16 cellular contexts compared by ENCODE assay signal in the genomic region with DNA sequence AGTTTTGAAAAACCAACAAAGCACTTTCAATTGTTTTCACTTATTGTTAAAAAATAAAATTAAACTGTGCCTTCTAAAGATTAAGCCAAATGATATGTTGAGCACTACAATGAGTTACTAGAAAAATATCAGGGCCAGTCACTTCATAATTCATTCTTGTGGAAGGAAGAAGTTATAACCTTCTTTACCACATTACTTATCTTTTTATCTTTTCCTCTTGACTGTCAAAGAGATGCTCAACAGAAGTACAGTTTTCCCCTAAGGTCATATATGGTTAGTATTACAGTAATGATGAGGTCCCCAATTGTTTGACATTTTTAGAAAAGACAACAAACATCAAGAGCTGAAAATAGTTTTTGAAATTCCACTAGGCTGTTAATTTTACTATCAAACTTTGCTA. TPM values are rescaled to one million over a fixed set of nuclear protein-coding genes. Genes with fewer than 3 reads are reported as not detected.
DNase-seq lines count a peak whose midpoint lies in the region; ATAC-seq and TF ChIP-seq lines count a peak whose summit lies in the region.
"Had no signal": no experiment of that assay in that cellular context is flagged by ENCODE, and none has a peak within 500 bp of the region (broad histone marks: within the 10 kb centered on the region; RNA-seq: fewer than 3 reads in every experiment).

No MANE protein-coding gene starts in this region.

- DNase-seq in CD4-positive, CD25-positive, alpha-beta regulatory T cell: peak in 2 of 3 donors; percentile 18 to 34
- DNase-seq in HFFc6 (peak; percentile 46), fibroblast of villous mesenchyme (ENCODE audit: low read depth) (peak; percentile 64), SHP77 (lab: John Stamatoyannopoulos, UW) (no peak), kidney tubule cell (ENCODE audit: low spot score) (no peak)
- DNase-seq in activated CD8-positive, alpha-beta T cell treated with anti-CD3 and anti-CD28 coated beads, Interleukin-2, amount 10 ng/mL, durations not matched to agents 7 days and 5 days: no peak
- DNase-seq: DMS53; kidney glomerular epithelial cell; NCI-H1105 treated with DMSO at 0.1 percent for 48 hours; NCI-H2227 treated with DMSO at 0.1 percent for 48 hours; stimulated activated CD8-positive, alpha-beta memory T cell treated with anti-CD3 and anti-CD28 coated beads, Interleukin-4, amount 100 ng/mL, for 48 hours had no signal

- POLR2A ChIA-PET in activated CD8-positive, alpha-beta T cell treated with anti-CD3 and anti-CD28 coated beads, Interleukin-2, amount 10 ng/mL, durations not matched to agents 7 days and 5 days (lab: Charles Lee): interaction anchor here (0.7 to 1.0 kb wide), 2 partner anchors 9 to 21 kb away, joined by 3 read pairs; no protein-coding TSS in a partner anchor

- H3K27ac Mint-ChIP-seq in CD4-positive, CD25-positive, alpha-beta regulatory T cell: peak overlapping the region; percentile 34 to 64 (median 60)
- H3K27ac Mint-ChIP-seq in HFFc6: peak overlapping the region; percentile 28
- H3K27ac Mint-ChIP-seq in activated CD8-positive, alpha-beta T cell treated with anti-CD3 and anti-CD28 coated beads, Interleukin-2, amount 10 ng/mL, durations not matched to agents 7 days and 5 days: peak overlapping the region; percentile 13
- H3K27ac Mint-ChIP-seq: B cell had no signal

- H3K4me1 Mint-ChIP-seq in CD4-positive, CD25-positive, alpha-beta regulatory T cell: peaks cover 59 to 94% (median 78%) of the 10 kb centered on the region in 4 donors
- H3K4me1 Mint-ChIP-seq in HFFc6 (ENCODE audit: low read depth): peaks cover 74% of the 10 kb centered on the region
- H3K4me1 Mint-ChIP-seq in activated CD8-positive, alpha-beta T cell treated with anti-CD3 and anti-CD28 coated beads, Interleukin-2, amount 10 ng/mL, durations not matched to agents 7 days and 5 days (ENCODE audit: low read depth): peaks cover 54% of the 10 kb centered on the region

- peak overlapping the region; percentile 53 for H3K4me3 ChIP-seq in CD4-positive, CD25-positive, alpha-beta regulatory T cell (ENCODE audit: low read depth, low read length)
- H3K4me3 ChIP-seq in fibroblast of villous mesenchyme (ENCODE audit: low read depth, low read length): no peak overlapping the region
- H3K4me3 ChIP-seq: SK-N-MC, tibial nerve had no signal

- ATAC-seq in CD4-positive, CD25-positive, alpha-beta regulatory T cell (ENCODE audit: low read depth in 2 of 2): peak; percentile 35 to 38
- ATAC-seq in activated CD8-positive, alpha-beta T cell treated with anti-CD3 and anti-CD28 coated beads, Interleukin-2, amount 10 ng/mL, durations not matched to agents 7 days and 5 days: peak; percentile 71
- ATAC-seq in HG03175 (IDR thresholded peaks at IDR 0.05; ENCODE audit: unreplicated experiment) (no peak), HG02938 (IDR thresholded peaks at IDR 0.05; ENCODE audit: unreplicated experiment) (no peak)

- CTCF ChIA-PET in activated CD8-positive, alpha-beta T cell treated with anti-CD3 and anti-CD28 coated beads, Interleukin-2, amount 10 ng/mL, durations not matched to agents 7 days and 5 days (lab: Charles Lee): interaction anchor here (0.8 to 2.9 kb wide), 9 partner anchors 10 to 603 kb away, joined by 3 to 14 read pairs (median 7); no protein-coding TSS in a partner anchor

- no peaks in the 10 kb centered on the region for H3K27me3 Mint-ChIP-seq in CD4-positive, CD25-positive, alpha-beta regulatory T cell
- no peaks in the 10 kb centered on the region; the same call in 1 of the 2 replicates for H3K27me3 Mint-ChIP-seq in HFFc6 (ENCODE audit: insufficient read depth)
- H3K27me3 Mint-ChIP-seq in activated CD8-positive, alpha-beta T cell treated with anti-CD3 and anti-CD28 coated beads, Interleukin-2, amount 10 ng/mL, durations not matched to agents 7 days and 5 days (ENCODE audit: low read depth): no peaks in the 10 kb centered on the region
- H3K27me3 Mint-ChIP-seq: B cell had no signal

- no peak for TF ChIP-seq CTCF in HFFc6 (IDR thresholded peaks at IDR 0.05)
- no peak for TF ChIP-seq CTCF in fibroblast of villous mesenchyme (IDR thresholded peaks at IDR 0.05; ENCODE audit: insufficient read depth, low read depth, low read length)

- H3K27ac ChIP-seq in CD4-positive, CD25-positive, alpha-beta regulatory T cell (ENCODE audit: insufficient read depth, low read length, poor library complexity, severe bottlenecking): peak overlapping the region; percentile 41
- H3K27ac ChIP-seq: SK-N-MC, tibial nerve had no signal

- H3K9me3 Mint-ChIP-seq in CD4-positive, CD25-positive, alpha-beta regulatory T cell: no peaks in the 10 kb centered on the region
- no peaks in the 10 kb centered on the region for H3K9me3 Mint-ChIP-seq in HFFc6
- H3K9me3 Mint-ChIP-seq in activated CD8-positive, alpha-beta T cell treated with anti-CD3 and anti-CD28 coated beads, Interleukin-2, amount 10 ng/mL, durations not matched to agents 7 days and 5 days (ENCODE audit: insufficient read depth): no peaks in the 10 kb centered on the region

- peaks cover 22% of the 10 kb centered on the region for H3K36me3 Mint-ChIP-seq in CD4-positive, CD25-positive, alpha-beta regulatory T cell
- no peaks in the 10 kb centered on the region; the same call in 1 of the 2 replicates for H3K36me3 Mint-ChIP-seq in HFFc6 (ENCODE audit: low read depth)
- peaks cover 25% of the 10 kb centered on the region for H3K36me3 Mint-ChIP-seq in activated CD8-positive, alpha-beta T cell treated with anti-CD3 and anti-CD28 coated beads, Interleukin-2, amount 10 ng/mL, durations not matched to agents 7 days and 5 days (ENCODE audit: low read depth)

- H3K27me3 ChIP-seq in CD4-positive, CD25-positive, alpha-beta regulatory T cell (ENCODE audit: control insufficient read depth, insufficient read depth, low read length): no peaks in the 10 kb centered on the region
- H3K27me3 ChIP-seq: tibial nerve had no signal

- peak overlapping the region; percentile 33 to 83 (median 70) for H3K4me3 Mint-ChIP-seq in CD4-positive, CD25-positive, alpha-beta regulatory T cell
- peak overlapping the region; percentile 4 for H3K4me3 Mint-ChIP-seq in HFFc6
- H3K4me3 Mint-ChIP-seq in activated CD8-positive, alpha-beta T cell treated with anti-CD3 and anti-CD28 coated beads, Interleukin-2, amount 10 ng/mL, durations not matched to agents 7 days and 5 days: peak overlapping the region; percentile 1
- H3K4me3 Mint-ChIP-seq: B cell had no signal

- H3K4me1 ChIP-seq in CD4-positive, CD25-positive, alpha-beta regulatory T cell (ENCODE audit: control insufficient read depth, insufficient read depth, low read length, poor library complexity, severe bottlenecking): peaks cover 88% of the 10 kb centered on the region

- no peaks in the 10 kb centered on the region for H3K9me3 ChIP-seq in CD4-positive, CD25-positive, alpha-beta regulatory T cell (ENCODE audit: control insufficient read depth in 2 of 2, low read length in 2 of 2)
- H3K9me3 ChIP-seq: tibial nerve had no signal

- peaks cover 7% of the 10 kb centered on the region for H3K36me3 ChIP-seq in CD4-positive, CD25-positive, alpha-beta regulatory T cell (ENCODE audit: control insufficient read depth, insufficient read depth, low read length)
- H3K36me3 ChIP-seq: tibial nerve had no signal

RNA-seq across cellular contexts. Expression of a gene that starts 9.4 kb away (rescaled TPM):
- 405 TPM for total RNA-seq in CD4-positive, CD25-positive, alpha-beta regulatory T cell
- 10 to 100 TPM; 32.9 to 39.8 (median 33.8) TPM for polyA plus RNA-seq in CD4-positive, CD25-positive, alpha-beta regulatory T cell
- 1 to 10 TPM; 1.9 to 4.9 (median 2.8) TPM for total RNA-seq in HFFc6 (2021; fragmentation: NEBNext Ultra II Directional; extraction: Animal tissue kit (Norgen Biotek cat#: 25700))
- total RNA-seq in activated CD8-positive, alpha-beta T cell treated with anti-CD3 and anti-CD28 coated beads, Interleukin-2, amount 10 ng/mL, durations not matched to agents 7 days and 5 days: 10 to 100 TPM; 21.1 to 21.9 TPM
- 8.4 and 10.8 TPM in 2 replicates for total RNA-seq in fibroblast of villous mesenchyme

Comparison
In these comparisons a context has a peak if more than half of its experiments do, and no peak if none do; other contexts are left out.
1. ATAC-seq: peak in CD4-positive, CD25-positive, alpha-beta regulatory T cell (2 of 2) and activated CD8-positive, alpha-beta T cell treated with anti-CD3 and anti-CD28 coated beads, Interleukin-2, amount 10 ng/mL, durations not matched to agents 7 days and 5 days (single experiment); none in HG03175 (single experiment) and HG02938 (single experiment).
2. DNase-seq: peak in CD4-positive, CD25-positive, alpha-beta regulatory T cell (2 of 3), HFFc6 (single experiment) and fibroblast of villous mesenchyme (single experiment); none in activated CD8-positive, alpha-beta T cell treated with anti-CD3 and anti-CD28 coated beads, Interleukin-2, amount 10 ng/mL, durations not matched to agents 7 days and 5 days (single experiment), SHP77 (0 of 2) and kidney tubule cell (single experiment).
3. H3K4me3 Mint-ChIP-seq: peak in every context shown above with its lines; median percentile 70 in CD4-positive, CD25-positive, alpha-beta regulatory T cell; 4 in HFFc6; 1 in activated CD8-positive, alpha-beta T cell treated with anti-CD3 and anti-CD28 coated beads, Interleukin-2, amount 10 ng/mL, durations not matched to agents 7 days and 5 days.
4. RNA of a gene that starts 9.4 kb away (total RNA-seq): 405 TPM in CD4-positive, CD25-positive, alpha-beta regulatory T cell (single experiment); 21.1 to 21.9 TPM in activated CD8-positive, alpha-beta T cell treated with anti-CD3 and anti-CD28 coated beads, Interleukin-2, amount 10 ng/mL, durations not matched to agents 7 days and 5 days, 8.4 to 10.8 TPM in fibroblast of villous mesenchyme and 1.9 to 4.9 TPM in HFFc6; every median in the first group is over 10 times any median in the second.
5. Peak in every context shown above with its lines, with median percentiles within 50 percentile points of each other: H3K27ac Mint-ChIP-seq.